ENCODE assay signal across 8 cellular contexts in the genomic region with DNA sequence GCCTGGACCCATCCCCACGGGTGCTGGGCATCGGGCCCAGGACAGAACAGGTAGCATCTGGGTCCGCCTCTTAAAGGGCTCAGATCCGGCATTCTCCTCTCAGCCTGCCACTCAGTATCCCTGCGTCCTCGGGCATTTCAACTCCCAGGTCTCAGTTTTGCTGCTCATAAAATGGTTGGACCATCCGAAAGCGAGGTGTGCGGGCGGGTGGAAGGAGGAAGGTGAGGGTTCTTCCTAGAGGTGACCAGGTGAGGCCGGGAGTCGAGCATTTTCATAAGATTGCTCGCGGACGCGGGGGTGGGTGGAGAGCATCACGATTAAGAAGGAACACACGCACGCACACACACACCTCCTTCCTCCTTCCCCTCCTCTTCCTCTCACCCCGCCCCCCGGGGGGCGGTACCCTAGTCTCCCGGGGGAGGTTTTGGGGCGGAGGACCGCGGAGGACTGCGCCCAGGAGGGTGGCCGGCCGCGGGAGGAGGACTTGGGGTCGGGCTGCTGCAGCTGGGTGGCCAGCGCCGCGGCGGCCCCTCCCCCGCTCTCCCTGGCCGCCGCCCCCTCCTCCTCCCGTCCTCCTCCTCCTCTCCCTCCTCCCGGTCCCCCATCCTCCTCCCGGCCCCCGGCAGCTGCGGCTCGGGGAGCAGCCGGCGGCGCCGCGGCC.
A peak's percentile ranks its signal among the peaks of the same experiment; 100 is the strongest.
DNase-seq lines count a peak whose midpoint lies in the region; ATAC-seq and TF ChIP-seq lines count a peak whose summit lies in the region.

No MANE protein-coding gene starts in this region.

- peak overlapping the region; percentile 18 for H3K4me3 ChIP-seq in fibroblast of villous mesenchyme (ENCODE audit: low read depth, low read length)

- H3K36me3 Mint-ChIP-seq in activated CD8-positive, alpha-beta T cell treated with anti-CD3 and anti-CD28 coated beads, Interleukin-2, amount 10 ng/mL, durations not matched to agents 7 days and 5 days (ENCODE audit: low read depth): no peaks in the 10 kb centered on the region
- H3K36me3 Mint-ChIP-seq in progenitor cell of endocrine pancreas (ENCODE audit: insufficient read depth): peaks cover 1% of the 10 kb centered on the region

- DNase-seq in COLO668 (lab: John Stamatoyannopoulos, UW; ENCODE audit: unreplicated experiment) (peak; percentile 45), fibroblast of villous mesenchyme (ENCODE audit: low read depth) (no peak), progenitor cell of endocrine pancreas (ENCODE audit: low spot score, unreplicated experiment) (peak; percentile 43), cerebellum (ENCODE audit: low spot score) (no peak), HT-29 (ENCODE audit: low spot score) (no peak), SW480 (ENCODE audit: low spot score) (no peak)
- peak; percentile 57 for DNase-seq in activated CD8-positive, alpha-beta T cell treated with anti-CD3 and anti-CD28 coated beads, Interleukin-2, amount 10 ng/mL, durations not matched to agents 7 days and 5 days

- H3K27ac Mint-ChIP-seq in activated CD8-positive, alpha-beta T cell treated with anti-CD3 and anti-CD28 coated beads, Interleukin-2, amount 10 ng/mL, durations not matched to agents 7 days and 5 days: no peak overlapping the region
- H3K27ac Mint-ChIP-seq in progenitor cell of endocrine pancreas: peak overlapping the region; percentile 90

- peaks cover 39% of the 10 kb centered on the region for H3K27me3 Mint-ChIP-seq in activated CD8-positive, alpha-beta T cell treated with anti-CD3 and anti-CD28 coated beads, Interleukin-2, amount 10 ng/mL, durations not matched to agents 7 days and 5 days (ENCODE audit: low read depth)
- H3K27me3 Mint-ChIP-seq in progenitor cell of endocrine pancreas: peaks cover 4% of the 10 kb centered on the region

- peak; percentile 65 for ATAC-seq in HG02885 (IDR thresholded peaks at IDR 0.05; ENCODE audit: poor library complexity, unreplicated experiment)
- peak; percentile 72 for ATAC-seq in activated CD8-positive, alpha-beta T cell treated with anti-CD3 and anti-CD28 coated beads, Interleukin-2, amount 10 ng/mL, durations not matched to agents 7 days and 5 days

- POLR2A ChIA-PET in activated CD8-positive, alpha-beta T cell treated with anti-CD3 and anti-CD28 coated beads, Interleukin-2, amount 10 ng/mL, durations not matched to agents 7 days and 5 days (lab: Charles Lee): no interaction called here

- H3K4me3 Mint-ChIP-seq in activated CD8-positive, alpha-beta T cell treated with anti-CD3 and anti-CD28 coated beads, Interleukin-2, amount 10 ng/mL, durations not matched to agents 7 days and 5 days: peak overlapping the region; percentile 73
- H3K4me3 Mint-ChIP-seq in progenitor cell of endocrine pancreas (ENCODE audit: low read depth): peak overlapping the region; percentile 84

- CTCF ChIA-PET in activated CD8-positive, alpha-beta T cell treated with anti-CD3 and anti-CD28 coated beads, Interleukin-2, amount 10 ng/mL, durations not matched to agents 7 days and 5 days (lab: Charles Lee): interaction anchor here (1.6 kb wide), 1 partner anchor 29 kb away, joined by 8 read pairs; no protein-coding TSS in a partner anchor

- no peak for TF ChIP-seq CTCF in fibroblast of villous mesenchyme (IDR thresholded peaks at IDR 0.05; ENCODE audit: insufficient read depth, low read depth, low read length)
- TF ChIP-seq CTCF in progenitor cell of endocrine pancreas (IDR thresholded peaks at IDR 0.05; ENCODE audit: unreplicated experiment): no peak

- peaks cover 9% of the 10 kb centered on the region for H3K4me1 Mint-ChIP-seq in activated CD8-positive, alpha-beta T cell treated with anti-CD3 and anti-CD28 coated beads, Interleukin-2, amount 10 ng/mL, durations not matched to agents 7 days and 5 days (ENCODE audit: low read depth)
- H3K4me1 Mint-ChIP-seq in progenitor cell of endocrine pancreas (ENCODE audit: low read depth): peaks cover 2% of the 10 kb centered on the region

- no peaks in the 10 kb centered on the region for H3K9me3 Mint-ChIP-seq in activated CD8-positive, alpha-beta T cell treated with anti-CD3 and anti-CD28 coated beads, Interleukin-2, amount 10 ng/mL, durations not matched to agents 7 days and 5 days (ENCODE audit: insufficient read depth)
- no peaks in the 10 kb centered on the region for H3K9me3 Mint-ChIP-seq in progenitor cell of endocrine pancreas (ENCODE audit: low read depth)

Comparison
In these comparisons a context has a peak if more than half of its experiments do, and no peak if none do; other contexts are left out.
1. DNase-seq: peak in COLO668 (single experiment), activated CD8-positive, alpha-beta T cell treated with anti-CD3 and anti-CD28 coated beads, Interleukin-2, amount 10 ng/mL, durations not matched to agents 7 days and 5 days (single experiment) and progenitor cell of endocrine pancreas (single experiment); none in fibroblast of villous mesenchyme (single experiment), cerebellum (single experiment), HT-29 (single experiment) and SW480 (single experiment).